ENCODE assay signal across 9 cellular contexts in genomic region chr6:40308533-40309306, GRCh38.
DNase-seq lines count a peak whose midpoint lies in the region; ATAC-seq, FAIRE-seq and TF ChIP-seq lines count a peak whose summit lies in the region.
"Had no signal": no experiment of that assay in that cellular context is flagged by ENCODE, and none has a peak within 500 bp of the region (broad histone marks: within the 10 kb centered on the region; RNA-seq: fewer than 3 reads in every experiment).

No MANE protein-coding gene starts in this region.

- no peak overlapping the region for H3K4me3 ChIP-seq in GM12878

- H3K27ac ChIP-seq in GM12878 (ENCODE audit: control insufficient read depth, insufficient read depth), result no peak overlapping the region

- TF ChIP-seq EP300 in GM12878 (IDR thresholded peaks at IDR 0.05; ENCODE audit: borderline replicate concordance in 1 of 2, control insufficient read depth in 1 of 2, low read depth in 2 of 2, low read length in 2 of 2), result no peak

- ATAC-seq in GM12878 (peak; percentile 94), GM19035 (IDR thresholded peaks at IDR 0.05; ENCODE audit: unreplicated experiment) (no peak)

- TF ChIP-seq CTCF in GM12878 (IDR thresholded peaks at IDR 0.05 in 2 of 3, conservative IDR thresholded peaks at IDR 0.05 in 1 of 3; ENCODE audit: control insufficient read depth in 2 of 3, extremely low read depth in 1 of 3, insufficient read depth in 1 of 3, low read depth in 3 of 3, low read length in 3 of 3), result peak; percentile 84 to 91 (median 89)

- POLR2A ChIA-PET in GM12878 (lab: Charles Lee), result interaction anchor here (0.8 kb wide), 1 partner anchor 57 kb away, joined by 3 read pairs; no protein-coding TSS in a partner anchor

- H3K9me3 ChIP-seq in GM12878 (replicated peaks; ENCODE audit: control insufficient read depth, insufficient read depth, low read length), result no peaks in the 10 kb centered on the region

- FAIRE-seq in GM12878 (lab: Jason Lieb, UNC), result peak; percentile 76

- no peaks in the 10 kb centered on the region for H3K79me2 ChIP-seq in GM12878 (ENCODE audit: control insufficient read depth, insufficient read depth, low read length)

- no peak for TF ChIP-seq POLR2A in GM12878 (IDR thresholded peaks at IDR 0.05; ENCODE audit: low read depth, low read length)

- peak; percentile 82 for DNase-seq in ELF-1 (ENCODE audit: low read depth, low spot score)
- DNase-seq in Kasumi-1 (lab: John Stamatoyannopoulos, UW), result peak; percentile 8 to 24
- DNase-seq in SW480 (ENCODE audit: low spot score), result peak; percentile 23
- DNase-seq in GM12878 (ENCODE audit: low read depth, low spot score), result peak; percentile 11
- DNase-seq in immature natural killer cell, result peak; percentile 35 to 43 (median 39)
- DNase-seq in stimulated activated CD4-positive, alpha-beta T cell treated with anti-CD3 and anti-CD28 coated beads, Interleukin-1b, Interleukin-23, amount 100 ng/mL, for 24 hours (ENCODE audit: low read depth in 4 of 4, low spot score in 1 of 4), result peak; percentile 7 to 50 (median 27)
- no peak for DNase-seq in T1000 (lab: John Stamatoyannopoulos, UW)

- no peaks in the 10 kb centered on the region for H3K36me3 ChIP-seq in GM12878 (ENCODE audit: control insufficient read depth in 2 of 2, insufficient read depth in 2 of 2, low read length in 1 of 2)

- CTCF ChIA-PET in GM12878 (lab: Yijun Ruan, JAX), result interaction anchor here (0.6 to 3.8 kb wide), 33 partner anchors 9 to 962 kb away, joined by 3 to 72 read pairs (median 4); no protein-coding TSS in a partner anchor

- TF ChIP-seq RAD21 in GM12878 (IDR thresholded peaks at IDR 0.05; ENCODE audit: insufficient read depth, low read depth, low read length), result peak; percentile 73

- no peaks in the 10 kb centered on the region for H3K4me1 ChIP-seq in GM12878 (ENCODE audit: control insufficient read depth, insufficient read depth, low read length)

- intact Hi-C loops in GM12878 (cut with micrococcal nuclease; ENCODE audit: unreplicated experiment), result loop anchor here (1.0 to 10.0 kb wide), 3 partner anchors 327 to 964 kb away; no protein-coding TSS in a partner anchor

- no peak overlapping the region for H3K27ac Mint-ChIP-seq in immature natural killer cell

- H4K20me1 ChIP-seq in GM12878 (ENCODE audit: control insufficient read depth, insufficient read depth), result no peaks in the 10 kb centered on the region

- H3K9ac ChIP-seq in GM12878 (ENCODE audit: control insufficient read depth, insufficient read depth, low read length), result no peak overlapping the region

- SMC1A ChIA-PET in GM12878 (lab: Charles Lee; ENCODE audit: uncharacterized antibody, unreplicated experiment), result interaction anchor here (0.7 to 3.9 kb wide), 36 partner anchors 10 to 603 kb away, joined by 3 to 24 read pairs (median 4); no protein-coding TSS in a partner anchor

- BruUV-seq in GM12878 (replicated peaks; lab: Mats Ljungman, UMichigan), result no TSS peak

- in situ Hi-C loops in GM12878 (cut with MboI), result no loop called here

- no peaks in the 10 kb centered on the region for H3K36me3 Mint-ChIP-seq in immature natural killer cell

- H2AFZ ChIP-seq in GM12878 (ENCODE audit: control insufficient read depth, low read depth, low read length), result no peak overlapping the region

- peaks cover 0 to 3% of the 10 kb centered on the region in 2 donors for H3K4me1 Mint-ChIP-seq in immature natural killer cell

- WGBS in GM12878 (ENCODE audit: insufficient coverage, insufficient replicate concordance, low lambda C conversion rate, missing lambda C conversion rate), result 0% methylated on average over 12 of the region's 12 CpGs

- RAD21 ChIA-PET in GM12878 (lab: Charles Lee; ENCODE audit: unreplicated experiment), result interaction anchor here (0.7 to 4.2 kb wide), 14 partner anchors 9 to 946 kb away, joined by 3 to 78 read pairs (median 4); no protein-coding TSS in a partner anchor

- H3K4me2 ChIP-seq in GM12878 (ENCODE audit: control insufficient read depth, insufficient read depth), result no peak overlapping the region

- H3K27me3 Mint-ChIP-seq in immature natural killer cell (ENCODE audit: low read depth in 3 of 3), result peaks cover 6 to 21% (median 7%) of the 10 kb centered on the region in 3 donors

- peaks cover 0 to 2% (median 0%) of the 10 kb centered on the region in 6 donors for H3K9me3 Mint-ChIP-seq in immature natural killer cell

- H3K27me3 ChIP-seq in GM12878 (replicated peaks in 1 of 2; ENCODE audit: control insufficient read depth in 2 of 2, insufficient read depth in 2 of 2, low read length in 1 of 2), result peaks cover 3 to 9% of the 10 kb centered on the region in 2 experiments; a peak in 3 of 4 replicates

- no peak overlapping the region for H3K4me3 Mint-ChIP-seq in immature natural killer cell
- H3K4me3 Mint-ChIP-seq: central memory CD8-positive, alpha-beta T cell had no signal

TF ChIP-seq in GM12878, 131 proteins besides CTCF, POLR2A, EP300 and RAD21:
- 0 out of 2 replicates have a peak, but pooled peaks have one; percentile 31 for TF ChIP-seq YY1 (IDR thresholded peaks at IDR 0.05; ENCODE audit: low read depth, low read length)
- TF ChIP-seq ZNF622 (IDR thresholded peaks at IDR 0.05), result no peak
- peak; percentile 59; the same call in 1 of the 2 replicates for TF ChIP-seq LARP7 (IDR thresholded peaks at IDR 0.05)
- TF ChIP-seq ZZZ3 (IDR thresholded peaks at IDR 0.05; ENCODE audit: control insufficient read depth, insufficient read length, low read depth), result no peak
- TF ChIP-seq TARDBP (IDR thresholded peaks at IDR 0.05; ENCODE audit: borderline replicate concordance), result no peak
- no peak for TF ChIP-seq SREBF2 (IDR thresholded peaks at IDR 0.05; ENCODE audit: low read length)
- TF ChIP-seq GATAD2B (conservative IDR thresholded peaks at IDR 0.05; ENCODE audit: low read depth), result 0 out of 2 replicates have a peak, but pooled peaks have one; percentile 37
- no peak for TF ChIP-seq CBX3 (IDR thresholded peaks at IDR 0.05; ENCODE audit: borderline replicate concordance, low read depth)
- no peak for TF ChIP-seq EED (IDR thresholded peaks at IDR 0.05; ENCODE audit: low read depth)
- TF ChIP-seq RB1 (IDR thresholded peaks at IDR 0.05; ENCODE audit: borderline replicate concordance), result 0 out of 2 replicates have a peak, but pooled peaks have one; percentile 65
- TF ChIP-seq ZNF207 (IDR thresholded peaks at IDR 0.05; ENCODE audit: borderline replicate concordance), result no peak
- TF ChIP-seq SMARCA5 (IDR thresholded peaks at IDR 0.05), result peak; percentile 64; the same call in 1 of the 2 replicates
- TF ChIP-seq SMC3 (IDR thresholded peaks at IDR 0.05; ENCODE audit: borderline replicate concordance, low read length), result peak; percentile 97
- TF ChIP-seq STAT1 (conservative IDR thresholded peaks at IDR 0.05), result no peak
- no peak for TF ChIP-seq RELB (IDR thresholded peaks at IDR 0.05; ENCODE audit: low read depth)
- TF ChIP-seq MLLT1 (IDR thresholded peaks at IDR 0.05), result no peak
